ENCODE assay signal across 8 cellular contexts in genomic region chr17:47694818-47695663, GRCh38. TPM values are rescaled to one million over a fixed set of nuclear protein-coding genes. Genes with fewer than 3 reads are reported as not detected.
DNase-seq lines count a peak whose midpoint lies in the region; ATAC-seq lines count a peak whose summit lies in the region.

No MANE protein-coding gene starts in this region.

- H3K4me1 Mint-ChIP-seq in stimulated activated naive CD8-positive, alpha-beta T cell treated with anti-CD3 and anti-CD28 coated beads, Interleukin-15, amount 100 ng/mL, for 72 hours, result peaks cover 80% of the 10 kb centered on the region

- no peaks in the 10 kb centered on the region for H3K27me3 Mint-ChIP-seq in stimulated activated naive CD8-positive, alpha-beta T cell treated with anti-CD3 and anti-CD28 coated beads, Interleukin-15, amount 100 ng/mL, for 72 hours

- H3K27ac Mint-ChIP-seq in stimulated activated naive CD8-positive, alpha-beta T cell treated with anti-CD3 and anti-CD28 coated beads, Interleukin-15, amount 100 ng/mL, for 72 hours, result peak overlapping the region; percentile 57 to 83

- H4K20me1 ChIP-seq in Karpas-422 (ENCODE audit: insufficient read depth, low read depth, low read length), result 0 out of 2 replicates have a peak, but pooled peaks cover 3% of the 10 kb centered on the region

- no peak overlapping the region for H3K9ac ChIP-seq in Karpas-422 (ENCODE audit: low read length)

- H3K9me3 Mint-ChIP-seq in stimulated activated naive CD8-positive, alpha-beta T cell treated with anti-CD3 and anti-CD28 coated beads, Interleukin-15, amount 100 ng/mL, for 72 hours, result no peaks in the 10 kb centered on the region

- H3K79me2 ChIP-seq in Karpas-422 (ENCODE audit: low read length), result no peaks in the 10 kb centered on the region

- WGBS in mesodermal cell (ENCODE audit: insufficient coverage in 2 of 2), 2 experiments, result 0% methylated on average over 49 to 51 of the region's 60 CpGs

- H3K9me2 ChIP-seq in Karpas-422 (replicated peaks; ENCODE audit: insufficient read depth, low read length), result no peaks in the 10 kb centered on the region

- no peak overlapping the region for H2AFZ ChIP-seq in Karpas-422 (ENCODE audit: low read length)

- DNase-seq in AML-193 (lab: John Stamatoyannopoulos, UW) (peak; percentile 83 to 87), Karpas-422 (no peak)
- peak; percentile 60 to 67 for DNase-seq in activated CD4-positive, alpha-beta T cell treated with anti-CD3 and anti-CD28 coated beads, Interleukin-2, amount 50 U/mL, for 4 hours
- peak; percentile 11 for DNase-seq in effector CD8-positive, alpha-beta T cell (lab: John Stamatoyannopoulos, UW)
- DNase-seq in stimulated activated naive CD8-positive, alpha-beta T cell treated with anti-CD3 and anti-CD28 coated beads, Interleukin-15, amount 100 ng/mL, for 72 hours, result peak; percentile 53 to 70

- H3K27me3 ChIP-seq in Karpas-422 (ENCODE audit: low read length), result no peaks in the 10 kb centered on the region

- peak overlapping the region; percentile 29 for H3K4me2 ChIP-seq in Karpas-422 (ENCODE audit: low read depth, low read length, poor library complexity, severe bottlenecking)

- H3K4me1 ChIP-seq in Karpas-422 (ENCODE audit: low read length), result peaks cover 16% of the 10 kb centered on the region
- H3K4me1 ChIP-seq in mesodermal cell (ENCODE audit: control insufficient read depth, insufficient read depth, low read length, poor library complexity, severe bottlenecking), result peaks cover 9% of the 10 kb centered on the region

- no peak overlapping the region; the same call in 1 of the 2 replicates for H3K4me3 ChIP-seq in Karpas-422 (ENCODE audit: low read length)
- H3K4me3 ChIP-seq in mesodermal cell (ENCODE audit: extremely low read depth, insufficient read depth, low read length, poor library complexity, severe bottlenecking), result peak overlapping the region; percentile 63

- peak overlapping the region; percentile 95 to 98 for H3K4me3 Mint-ChIP-seq in stimulated activated naive CD8-positive, alpha-beta T cell treated with anti-CD3 and anti-CD28 coated beads, Interleukin-15, amount 100 ng/mL, for 72 hours

- H3K27ac ChIP-seq in Karpas-422 (ENCODE audit: low read length), result no peak overlapping the region
- H3K27ac ChIP-seq in mesodermal cell (ENCODE audit: low read depth, low read length, severe bottlenecking), result peak overlapping the region; percentile 76

- H3K9me3 ChIP-seq in Karpas-422 (ENCODE audit: low read length) (no peaks in the 10 kb centered on the region), mesodermal cell (ENCODE audit: control insufficient read depth, low read length) (no peaks in the 10 kb centered on the region)

- H3K36me3 ChIP-seq in Karpas-422 (ENCODE audit: insufficient read depth, low read length), result no peaks in the 10 kb centered on the region
- H3K36me3 ChIP-seq in mesodermal cell (ENCODE audit: control insufficient read depth, insufficient read depth, low read length), result peaks cover 22% of the 10 kb centered on the region

- ATAC-seq in stimulated activated naive CD8-positive, alpha-beta T cell treated with anti-CD3 and anti-CD28 coated beads, Interleukin-15, amount 100 ng/mL, for 72 hours, result peak; percentile 61
- ATAC-seq in GM21825 (IDR thresholded peaks at IDR 0.05; ENCODE audit: unreplicated experiment) (no peak), GM19397 (IDR thresholded peaks at IDR 0.05; ENCODE audit: unreplicated experiment) (no peak)

RNA-seq across cellular contexts. Expression of gene TBKBP1, which starts 1.1 kb away (rescaled TPM):
- 0.25 and 0.56 TPM in 2 replicates for total RNA-seq in Karpas-422 (2014; rRNA removed; shearing (Covaris generic); ENCODE audit: low replicate concordance)
- 21.4 TPM for polyA plus RNA-seq in mesodermal cell (2013, experiment 1 of 2)
- 16.4 TPM for polyA plus RNA-seq in mesodermal cell (2013, experiment 2 of 2)

RNA-seq across cellular contexts. Expression of gene TBX21, which starts 38.0 kb away (rescaled TPM):
- not detected in 2 replicates for total RNA-seq in Karpas-422 (2014; rRNA removed; shearing (Covaris generic); ENCODE audit: low replicate concordance)
- polyA plus RNA-seq in mesodermal cell (2013, experiment 1 of 2), result not detected
- not detected for polyA plus RNA-seq in mesodermal cell (2013, experiment 2 of 2)

RNA-seq across cellular contexts. Expression of gene KPNB1, which starts 45.3 kb away (rescaled TPM):
- total RNA-seq in Karpas-422 (2014; rRNA removed; shearing (Covaris generic); ENCODE audit: low replicate concordance), result 152 and 184 TPM in 2 replicates
- polyA plus RNA-seq in mesodermal cell (2013, experiment 1 of 2), result 379 TPM
- polyA plus RNA-seq in mesodermal cell (2013, experiment 2 of 2), result 356 TPM
